ENCODE assay signal across 1 cellular context in the genomic region with DNA sequence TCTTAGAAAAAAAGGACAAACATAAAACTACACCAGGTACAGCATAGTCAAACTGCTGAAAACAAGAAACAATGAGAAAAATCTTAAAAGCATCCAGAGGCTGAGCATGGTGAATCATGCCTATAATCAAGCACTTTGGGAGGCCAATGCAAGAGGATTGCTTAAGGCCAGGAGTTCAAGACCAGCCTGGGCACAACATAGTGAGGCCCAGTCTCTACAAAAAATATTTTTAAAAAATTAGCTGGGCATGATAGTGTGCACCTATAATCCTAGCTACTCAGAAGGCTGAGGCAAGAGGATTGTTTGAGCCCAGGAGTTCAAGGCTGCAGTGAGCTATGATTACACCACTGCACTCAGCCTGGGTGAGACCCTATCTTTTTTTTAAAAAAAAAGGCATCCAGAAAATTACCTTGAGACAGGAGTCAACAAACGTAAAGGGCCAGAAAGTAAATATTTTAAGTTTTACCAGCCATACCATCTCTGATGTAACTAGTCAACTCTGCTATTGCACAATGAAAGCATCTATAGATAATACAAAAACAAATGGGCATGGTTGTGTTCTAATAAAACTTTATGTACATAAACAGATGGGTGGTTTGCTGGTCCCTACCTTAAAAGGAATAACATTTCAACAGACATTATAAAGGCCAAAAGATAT.
A peak's percentile ranks its signal among the peaks of the same experiment; 100 is the strongest.
TF ChIP-seq lines count a peak whose summit lies in the region.

No MANE protein-coding gene starts in this region.

TF ChIP-seq in HepG2, 621 proteins besides CTCF, POLR2A, EP300 and RAD21 (continued from another document):
- peak; percentile 61; the same call in 1 of the 2 replicates for TF ChIP-seq NFIC (IDR thresholded peaks at IDR 0.05; ENCODE audit: low read length)
- peak; percentile 66; the same call in 1 of the 2 replicates for TF ChIP-seq MIXL1 (CRISPR knock-in tag; IDR thresholded peaks at IDR 0.05)
- TF ChIP-seq ZFP62 (CRISPR knock-in tag; IDR thresholded peaks at IDR 0.05): no peak
- no peak for TF ChIP-seq CREB1 (IDR thresholded peaks at IDR 0.05)
- TF ChIP-seq CREB1 (CRISPR knock-in tag; IDR thresholded peaks at IDR 0.05): peak; percentile 69
- TF ChIP-seq TBL1XR1 (IDR thresholded peaks at IDR 0.05; ENCODE audit: borderline replicate concordance, low read length, partially characterized antibody): peak; percentile 74
- TF ChIP-seq HDAC1 (CRISPR knock-in tag; IDR thresholded peaks at IDR 0.05): peak; percentile 66
- TF ChIP-seq, protein P1, sequence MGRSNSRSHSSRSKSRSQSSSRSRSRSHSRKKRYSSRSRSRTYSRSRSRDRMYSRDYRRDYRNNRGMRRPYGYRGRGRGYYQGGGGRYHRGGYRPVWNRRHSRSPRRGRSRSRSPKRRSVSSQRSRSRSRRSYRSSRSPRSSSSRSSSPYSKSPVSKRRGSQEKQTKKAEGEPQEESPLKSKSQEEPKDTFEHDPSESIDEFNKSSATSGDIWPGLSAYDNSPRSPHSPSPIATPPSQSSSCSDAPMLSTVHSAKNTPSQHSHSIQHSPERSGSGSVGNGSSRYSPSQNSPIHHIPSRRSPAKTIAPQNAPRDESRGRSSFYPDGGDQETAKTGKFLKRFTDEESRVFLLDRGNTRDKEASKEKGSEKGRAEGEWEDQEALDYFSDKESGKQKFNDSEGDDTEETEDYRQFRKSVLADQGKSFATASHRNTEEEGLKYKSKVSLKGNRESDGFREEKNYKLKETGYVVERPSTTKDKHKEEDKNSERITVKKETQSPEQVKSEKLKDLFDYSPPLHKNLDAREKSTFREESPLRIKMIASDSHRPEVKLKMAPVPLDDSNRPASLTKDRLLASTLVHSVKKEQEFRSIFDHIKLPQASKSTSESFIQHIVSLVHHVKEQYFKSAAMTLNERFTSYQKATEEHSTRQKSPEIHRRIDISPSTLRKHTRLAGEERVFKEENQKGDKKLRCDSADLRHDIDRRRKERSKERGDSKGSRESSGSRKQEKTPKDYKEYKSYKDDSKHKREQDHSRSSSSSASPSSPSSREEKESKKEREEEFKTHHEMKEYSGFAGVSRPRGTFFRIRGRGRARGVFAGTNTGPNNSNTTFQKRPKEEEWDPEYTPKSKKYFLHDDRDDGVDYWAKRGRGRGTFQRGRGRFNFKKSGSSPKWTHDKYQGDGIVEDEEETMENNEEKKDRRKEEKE (IDR thresholded peaks at IDR 0.05): no peak
- peak; percentile 71 for TF ChIP-seq NR2C2 (CRISPR knock-in tag; IDR thresholded peaks at IDR 0.05; ENCODE audit: borderline replicate concordance)
- TF ChIP-seq FOXC1 (CRISPR knock-in tag; IDR thresholded peaks at IDR 0.05; ENCODE audit: borderline replicate concordance): no peak
- 0 out of 2 replicates have a peak, but pooled peaks have one; percentile 21 for TF ChIP-seq ZSCAN31 (CRISPR knock-in tag; IDR thresholded peaks at IDR 0.05; ENCODE audit: low read depth)
- 0 out of 4 replicates have a peak, but pooled peaks of 1 of the 2 experiments have one; percentile 20 for TF ChIP-seq REST (IDR thresholded peaks at IDR 0.05; ENCODE audit: borderline replicate concordance in 1 of 2, low read depth in 1 of 2, low read length in 2 of 2)
- TF ChIP-seq HNF4A (CRISPR knock-in tag; IDR thresholded peaks at IDR 0.05): peak; percentile 86
- TF ChIP-seq ZNF510 (CRISPR knock-in tag; IDR thresholded peaks at IDR 0.05; ENCODE audit: low read depth): 0 out of 2 replicates have a peak, but pooled peaks have one; percentile 44
- 0 out of 2 replicates have a peak, but pooled peaks have one; percentile 22 for TF ChIP-seq KDM3A (CRISPR knock-in tag; IDR thresholded peaks at IDR 0.05; ENCODE audit: low read depth)
- TF ChIP-seq FOSL2 (CRISPR knock-in tag; IDR thresholded peaks at IDR 0.05): peak; percentile 64
- TF ChIP-seq YEATS4 (CRISPR knock-in tag; IDR thresholded peaks at IDR 0.05; ENCODE audit: borderline replicate concordance): 0 out of 2 replicates have a peak, but pooled peaks have one; percentile 63
- 0 out of 2 replicates have a peak, but pooled peaks have one; percentile 41 for TF ChIP-seq ZNF205 (CRISPR knock-in tag; IDR thresholded peaks at IDR 0.05)
- 0 out of 2 replicates have a peak, but pooled peaks have one; percentile 46 for TF ChIP-seq ISX (CRISPR knock-in tag; conservative IDR thresholded peaks at IDR 0.05)
- peak; percentile 77 for TF ChIP-seq ZBTB3 (CRISPR knock-in tag; IDR thresholded peaks at IDR 0.05; ENCODE audit: borderline replicate concordance, low read depth)
- TF ChIP-seq, protein P2, sequence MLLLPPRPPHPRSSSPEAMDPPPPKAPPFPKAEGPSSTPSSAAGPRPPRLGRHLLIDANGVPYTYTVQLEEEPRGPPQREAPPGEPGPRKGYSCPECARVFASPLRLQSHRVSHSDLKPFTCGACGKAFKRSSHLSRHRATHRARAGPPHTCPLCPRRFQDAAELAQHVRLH (CRISPR knock-in tag; IDR thresholded peaks at IDR 0.05; ENCODE audit: borderline replicate concordance, low read depth): peak; percentile 51; the same call in 1 of the 2 replicates
- peak; percentile 47; the same call in 1 of the 2 replicates for TF ChIP-seq RXRA (CRISPR knock-in tag; IDR thresholded peaks at IDR 0.05)
- 0 out of 2 replicates have a peak, but pooled peaks have one; percentile 29 for TF ChIP-seq RFXANK (CRISPR knock-in tag; IDR thresholded peaks at IDR 0.05)
- peak; percentile 51; the same call in 1 of the 2 replicates for TF ChIP-seq ZNF317 (CRISPR knock-in tag; IDR thresholded peaks at IDR 0.05)
- TF ChIP-seq ZNF362 (CRISPR knock-in tag; IDR thresholded peaks at IDR 0.05; ENCODE audit: borderline replicate concordance): peak; percentile 97
- peak; percentile 78 for TF ChIP-seq HDAC2 (CRISPR knock-in tag; IDR thresholded peaks at IDR 0.05)
- TF ChIP-seq, protein P3, sequence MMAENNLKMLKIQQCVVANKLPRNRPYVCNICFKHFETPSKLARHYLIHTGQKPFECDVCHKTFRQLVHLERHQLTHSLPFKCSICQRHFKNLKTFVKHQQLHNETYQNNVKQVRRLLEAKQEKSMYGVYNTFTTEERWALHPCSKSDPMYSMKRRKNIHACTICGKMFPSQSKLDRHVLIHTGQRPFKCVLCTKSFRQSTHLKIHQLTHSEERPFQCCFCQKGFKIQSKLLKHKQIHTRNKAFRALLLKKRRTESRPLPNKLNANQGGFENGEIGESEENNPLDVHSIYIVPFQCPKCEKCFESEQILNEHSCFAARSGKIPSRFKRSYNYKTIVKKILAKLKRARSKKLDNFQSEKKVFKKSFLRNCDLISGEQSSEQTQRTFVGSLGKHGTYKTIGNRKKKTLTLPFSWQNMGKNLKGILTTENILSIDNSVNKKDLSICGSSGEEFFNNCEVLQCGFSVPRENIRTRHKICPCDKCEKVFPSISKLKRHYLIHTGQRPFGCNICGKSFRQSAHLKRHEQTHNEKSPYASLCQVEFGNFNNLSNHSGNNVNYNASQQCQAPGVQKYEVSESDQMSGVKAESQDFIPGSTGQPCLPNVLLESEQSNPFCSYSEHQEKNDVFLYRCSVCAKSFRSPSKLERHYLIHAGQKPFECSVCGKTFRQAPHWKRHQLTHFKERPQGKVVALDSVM (CRISPR knock-in tag; IDR thresholded peaks at IDR 0.05): peak; percentile 83
- peak; percentile 70 for TF ChIP-seq NCOR1 (IDR thresholded peaks at IDR 0.05; ENCODE audit: borderline replicate concordance, low read length)
- peak; percentile 42; the same call in 1 of the 2 replicates for TF ChIP-seq RCOR2 (CRISPR knock-in tag; IDR thresholded peaks at IDR 0.05)
- TF ChIP-seq, protein P4, sequence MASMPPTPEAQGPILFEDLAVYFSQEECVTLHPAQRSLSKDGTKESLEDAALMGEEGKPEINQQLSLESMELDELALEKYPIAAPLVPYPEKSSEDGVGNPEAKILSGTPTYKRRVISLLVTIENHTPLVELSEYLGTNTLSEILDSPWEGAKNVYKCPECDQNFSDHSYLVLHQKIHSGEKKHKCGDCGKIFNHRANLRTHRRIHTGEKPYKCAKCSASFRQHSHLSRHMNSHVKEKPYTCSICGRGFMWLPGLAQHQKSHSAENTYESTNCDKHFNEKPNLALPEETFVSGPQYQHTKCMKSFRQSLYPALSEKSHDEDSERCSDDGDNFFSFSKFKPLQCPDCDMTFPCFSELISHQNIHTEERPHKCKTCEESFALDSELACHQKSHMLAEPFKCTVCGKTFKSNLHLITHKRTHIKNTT (CRISPR knock-in tag; IDR thresholded peaks at IDR 0.05): no peak
- peak; percentile 76 for TF ChIP-seq ZFP90 (CRISPR knock-in tag; IDR thresholded peaks at IDR 0.05; ENCODE audit: borderline replicate concordance)
